In the genomic region with DNA sequence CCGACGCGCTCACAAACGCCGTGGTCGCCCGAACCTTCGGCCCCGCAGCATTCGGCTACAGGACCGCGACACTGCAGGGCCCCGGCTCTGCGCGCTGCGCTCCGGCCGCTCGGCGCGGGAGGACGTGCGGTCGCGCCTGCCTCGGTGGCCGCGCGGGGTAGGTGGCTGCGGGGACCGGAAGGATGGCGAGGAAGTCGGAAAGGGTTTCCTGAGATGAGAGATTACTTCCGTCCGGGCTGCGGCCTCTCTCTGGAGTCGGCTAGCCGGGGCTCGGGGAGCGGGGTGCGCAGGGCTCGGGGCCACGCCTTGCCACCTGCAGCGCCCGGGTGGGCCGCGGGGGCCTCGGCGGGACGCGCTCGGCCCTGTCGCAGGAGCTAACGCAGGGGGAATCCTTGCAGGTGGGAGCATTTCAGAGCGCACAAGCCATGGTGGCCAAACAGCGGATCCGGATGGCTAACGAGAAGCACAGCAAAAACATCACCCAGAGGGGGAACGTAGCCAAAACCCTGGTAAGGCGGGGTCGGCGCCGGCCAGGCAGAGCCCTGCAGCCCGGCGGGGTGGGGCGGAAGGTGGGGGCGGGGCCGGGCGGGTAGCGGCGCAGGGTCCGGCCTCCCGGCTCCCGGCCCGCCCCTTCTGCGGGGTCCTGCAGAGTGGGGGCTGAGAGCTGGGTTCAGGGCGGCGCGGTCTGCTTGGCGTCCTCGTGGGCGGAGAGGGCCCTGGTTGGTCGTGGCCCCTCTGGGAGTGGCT, we compare ENCODE assay signal across 9 cellular contexts. TPM values are rescaled to one million over a fixed set of nuclear protein-coding genes. Genes with fewer than 3 reads are reported as not detected.
A peak's percentile ranks its signal among the peaks of the same experiment; 100 is the strongest.
DNase-seq lines count a peak whose midpoint lies in the region; ATAC-seq and TF ChIP-seq lines count a peak whose summit lies in the region.
"Had no signal": no experiment of that assay in that cellular context is flagged by ENCODE, and none has a peak within 500 bp of the region (broad histone marks: within the 10 kb centered on the region; RNA-seq: fewer than 3 reads in every experiment).

A gene (plus strand): TSS at position 224 of the 747 bp plus-strand sequence. CDS start 202 bp downstream, at position 426.

- peak within 1 kb of the TSS; percentile 54 for H3K4me3 Mint-ChIP-seq in activated naive CD8-positive, alpha-beta T cell treated with anti-CD3 and anti-CD28 coated beads, Interleukin-2, amount 50 U/mL, for 24 hours

- H4K20me1 ChIP-seq in hepatocyte (ENCODE audit: insufficient read depth, poor library complexity, severe bottlenecking), result no peaks in the 10 kb centered on the region
- no peaks in the 10 kb centered on the region for H4K20me1 ChIP-seq in PC-9 (ENCODE audit: insufficient read depth)
- H4K20me1 ChIP-seq: BLaER1 treated with 17β-estradiol and CSF1 and Interleukin-3, amounts not matched to agents 10 nM and 100 nM had no signal

- 3% methylated on average over 53 of the region's 83 CpGs for WGBS in hepatocyte (ENCODE audit: low lambda C conversion rate, missing lambda C conversion rate)

- no peaks in the 10 kb centered on the region for H3K9me3 Mint-ChIP-seq in activated naive CD8-positive, alpha-beta T cell treated with anti-CD3 and anti-CD28 coated beads, Interleukin-2, amount 50 U/mL, for 24 hours

- POLR2A ChIA-PET in PC-9 (lab: Charles Lee; ENCODE audit: unreplicated experiment), result no interaction called here

- BruUV-seq in PC-9 (replicated peaks; lab: Mats Ljungman, UMichigan), result no TSS peak

- peak; percentile 65 for ATAC-seq in activated naive CD8-positive, alpha-beta T cell treated with anti-CD3 and anti-CD28 coated beads, Interleukin-2, amount 50 U/mL, for 24 hours

- H3K4me1 ChIP-seq in hepatocyte (ENCODE audit: insufficient read depth), result peaks cover 17% of the 10 kb centered on the region
- peaks cover 15% of the 10 kb centered on the region for H3K4me1 ChIP-seq in PC-9 (replicated peaks; ENCODE audit: insufficient read depth)
- H3K4me1 ChIP-seq: BLaER1 treated with 17β-estradiol and CSF1 and Interleukin-3, amounts not matched to agents 10 nM and 100 nM had no signal

- H3K36me3 ChIP-seq in hepatocyte (replicated peaks; ENCODE audit: insufficient read depth, low read depth) (no peaks in the 10 kb centered on the region), PC-9 (ENCODE audit: low read depth) (no peaks in the 10 kb centered on the region)
- H3K36me3 ChIP-seq: BLaER1 treated with 17β-estradiol and CSF1 and Interleukin-3, amounts not matched to agents 10 nM and 100 nM had no signal

- CTCF ChIA-PET in PC-9 (lab: Charles Lee), result no interaction called here

- H3K79me2 ChIP-seq in hepatocyte (peaks cover 5% of the 10 kb centered on the region), PC-9 (ENCODE audit: low read depth) (no peaks in the 10 kb centered on the region)

- H3K27ac ChIP-seq in hepatocyte, result no peak within 1 kb of the TSS
- H3K27ac ChIP-seq in PC-9, result no peak within 1 kb of the TSS
- H3K27ac ChIP-seq: BLaER1 treated with 17β-estradiol and CSF1 and Interleukin-3, amounts not matched to agents 10 nM and 100 nM had no signal

- no peaks in the 10 kb centered on the region for H3K36me3 Mint-ChIP-seq in activated naive CD8-positive, alpha-beta T cell treated with anti-CD3 and anti-CD28 coated beads, Interleukin-2, amount 50 U/mL, for 24 hours (ENCODE audit: low read depth)

- peaks cover 25% of the 10 kb centered on the region for H3K27me3 Mint-ChIP-seq in activated naive CD8-positive, alpha-beta T cell treated with anti-CD3 and anti-CD28 coated beads, Interleukin-2, amount 50 U/mL, for 24 hours

- H3K9me2 ChIP-seq in hepatocyte (replicated peaks; ENCODE audit: insufficient read depth), result no peaks in the 10 kb centered on the region
- H3K9me2 ChIP-seq in PC-9 (ENCODE audit: insufficient read depth), result no peaks in the 10 kb centered on the region

- intact Hi-C loops in PC-9 (cut with micrococcal nuclease; ENCODE audit: unreplicated experiment), result no loop called here

- H3K4me3 ChIP-seq in hepatocyte (peak within 1 kb of the TSS; percentile 44), PC-9 (no peak within 1 kb of the TSS)
- H3K4me3 ChIP-seq: BLaER1 treated with 17β-estradiol and CSF1 and Interleukin-3, amounts not matched to agents 10 nM and 100 nM had no signal

- H3K9me3 ChIP-seq in hepatocyte (ENCODE audit: low read depth), result no peaks in the 10 kb centered on the region
- H3K9me3 ChIP-seq in PC-9 (ENCODE audit: insufficient read depth, low read depth), result no peaks in the 10 kb centered on the region

- DNase-seq in NCI-H82 (lab: John Stamatoyannopoulos, UW), result peak; percentile 56
- DNase-seq in NCI-H82 treated with DMSO at 0.1 percent for 48 hours (lab: John Stamatoyannopoulos, UW; ENCODE audit: unreplicated experiment), result no peak
- peak; percentile 23 for DNase-seq in activated naive CD8-positive, alpha-beta T cell treated with anti-CD3 and anti-CD28 coated beads, Interleukin-2, amount 50 U/mL, for 24 hours
- peak; percentile 55 for DNase-seq in hepatocyte (ENCODE audit: low spot score)
- peak; percentile 85 for DNase-seq in retina
- DNase-seq in PC-9, result no peak
- no peak for DNase-seq in LoVo (ENCODE audit: low spot score)
- no peak for DNase-seq in HPDE6-E6E7 (ENCODE audit: extremely low spot score)

- H3K27me3 ChIP-seq in hepatocyte (no peaks in the 10 kb centered on the region), PC-9 (ENCODE audit: insufficient read depth, low read depth) (no peaks in the 10 kb centered on the region)
- H3K27me3 ChIP-seq: BLaER1 treated with 17β-estradiol and CSF1 and Interleukin-3, amounts not matched to agents 10 nM and 100 nM had no signal

- no peaks in the 10 kb centered on the region for H3F3A ChIP-seq in PC-9 (ENCODE audit: insufficient read depth, low read depth)

- no peak for TF ChIP-seq CTCF in hepatocyte (IDR thresholded peaks at IDR 0.05; ENCODE audit: poor library complexity)
- TF ChIP-seq CTCF in PC-9 (conservative IDR thresholded peaks at IDR 0.05), result no peak

- peaks cover 3% of the 10 kb centered on the region for H3K4me1 Mint-ChIP-seq in activated naive CD8-positive, alpha-beta T cell treated with anti-CD3 and anti-CD28 coated beads, Interleukin-2, amount 50 U/mL, for 24 hours

- no peak within 1 kb of the TSS for H3K27ac Mint-ChIP-seq in activated naive CD8-positive, alpha-beta T cell treated with anti-CD3 and anti-CD28 coated beads, Interleukin-2, amount 50 U/mL, for 24 hours

- H3K4me2 ChIP-seq in hepatocyte, result peak within 1 kb of the TSS; percentile 90
- H3K4me2 ChIP-seq in PC-9, result no peak within 1 kb of the TSS
- H3K4me2 ChIP-seq: BLaER1 treated with 17β-estradiol and CSF1 and Interleukin-3, amounts not matched to agents 10 nM and 100 nM had no signal

- H2AFZ ChIP-seq in hepatocyte, result peak within 1 kb of the TSS; percentile 71
- no peak within 1 kb of the TSS for H2AFZ ChIP-seq in PC-9

RNA-seq across cellular contexts. Expression of the gene that starts here (rescaled TPM):
- total RNA-seq in hepatocyte (1.8 and 4.3 TPM in 2 replicates), PC-9 (2021) (0.70 and 0.90 TPM in 2 replicates)
- 7.7 and 7.9 TPM in 2 replicates for polyA plus RNA-seq in hepatocyte

Comparison
In these comparisons a context has a peak if more than half of its experiments do, and no peak if none do; other contexts are left out.
1. DNase-seq: peak in NCI-H82 (single experiment), activated naive CD8-positive, alpha-beta T cell treated with anti-CD3 and anti-CD28 coated beads, Interleukin-2, amount 50 U/mL, for 24 hours (single experiment), hepatocyte (single experiment) and retina (single experiment); none in NCI-H82 treated with DMSO at 0.1 percent for 48 hours (single experiment), PC-9 (0 of 2), LoVo (single experiment) and HPDE6-E6E7 (single experiment).